14 cellular contexts compared by ENCODE assay signal in genomic region chr17:51425793-51426192, GRCh38.
DNase-seq lines count a peak whose midpoint lies in the region; TF ChIP-seq lines count a peak whose summit lies in the region.
"Had no signal": no experiment of that assay in that cellular context is flagged by ENCODE, and none has a peak within 500 bp of the region (broad histone marks: within the 10 kb centered on the region; RNA-seq: fewer than 3 reads in every experiment).

No MANE protein-coding gene starts in this region.

- H3K4me1 ChIP-seq in ovary (ENCODE audit: insufficient read depth): no peaks in the 10 kb centered on the region

- H3K9me3 ChIP-seq in ovary: no peaks in the 10 kb centered on the region
- H3K9me3 ChIP-seq: BLaER1 had no signal

- TF ChIP-seq CTCF in ovary (IDR thresholded peaks at IDR 0.05): no peak

- intact Hi-C loops in ovary (cut with DNase I): no loop called here

- H3K27ac ChIP-seq in ovary: no peak overlapping the region
- H3K27ac ChIP-seq: BLaER1 had no signal

- no peak for TF ChIP-seq EP300 in ovary (IDR thresholded peaks at IDR 0.05)

- no peak overlapping the region for H3K4me3 ChIP-seq in ovary
- H3K4me3 ChIP-seq: BLaER1 had no signal

- no peaks in the 10 kb centered on the region for H3K27me3 ChIP-seq in ovary
- H3K27me3 ChIP-seq: BLaER1 had no signal

- H3K36me3 ChIP-seq in ovary: no peaks in the 10 kb centered on the region
- H3K36me3 ChIP-seq: BLaER1 had no signal

- DNase-seq in NCI-H2196 (lab: John Stamatoyannopoulos, UW; ENCODE audit: unreplicated experiment) (peak; percentile 9), NCI-H2196 treated with DMSO at 0.1 percent for 48 hours (lab: John Stamatoyannopoulos, UW; ENCODE audit: unreplicated experiment) (no peak), NCI-H774 (lab: John Stamatoyannopoulos, UW) (peak; percentile 43), cerebellum (ENCODE audit: low spot score) (peak; percentile 39), NCI-H1417 treated with DMSO at 0.1 percent for 48 hours (lab: John Stamatoyannopoulos, UW) (no peak), activated T-cell treated with anti-CD3 and anti-CD28 coated beads for 4 hours (no peak), ovary (no peak)
- DNase-seq: 8988T, AML-193, DMS79, GOT3, H9, IMR-90 had no signal

- no peak for TF ChIP-seq POLR2A in ovary (IDR thresholded peaks at IDR 0.05)

- 52 to 85% (median 56%) methylated on average over 1 of the region's 1 CpG for WGBS in ovary, 3 donors

Comparison
In these comparisons a context has a peak if more than half of its experiments do, and no peak if none do; other contexts are left out.
1. DNase-seq: peak in NCI-H2196 (single experiment), NCI-H774 (single experiment) and cerebellum (single experiment); none in NCI-H2196 treated with DMSO at 0.1 percent for 48 hours (single experiment), NCI-H1417 treated with DMSO at 0.1 percent for 48 hours (single experiment), activated T-cell treated with anti-CD3 and anti-CD28 coated beads for 4 hours (single experiment) and ovary (0 of 5).